17 cellular contexts compared by ENCODE assay signal in the genomic region with DNA sequence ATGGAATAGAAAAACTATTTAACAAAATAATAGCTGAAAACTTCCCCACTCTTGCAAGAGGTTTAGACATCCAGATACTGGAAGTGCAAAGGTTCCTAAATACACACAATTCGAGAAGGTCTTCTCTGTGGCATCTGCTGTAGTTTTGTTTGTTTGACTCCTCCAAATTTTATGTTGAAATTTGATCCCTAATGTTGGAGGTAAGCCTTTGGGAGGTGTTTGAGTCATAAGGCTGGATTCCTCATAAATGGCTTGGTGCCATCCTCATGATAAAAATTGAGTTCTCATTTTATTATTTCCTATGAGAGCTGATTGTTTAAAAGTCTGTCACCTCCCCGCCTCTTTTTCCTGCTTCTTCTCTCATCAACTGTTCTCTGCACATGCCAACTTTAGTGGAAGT.
A peak's percentile ranks its signal among the peaks of the same experiment; 100 is the strongest.
DNase-seq lines count a peak whose midpoint lies in the region; ATAC-seq, FAIRE-seq and TF ChIP-seq lines count a peak whose summit lies in the region.
"Had no signal": no experiment of that assay in that cellular context is flagged by ENCODE, and none has a peak within 500 bp of the region (broad histone marks: within the 10 kb centered on the region; RNA-seq: fewer than 3 reads in every experiment).

No MANE protein-coding gene starts in this region.

- H3K4me2 ChIP-seq in keratinocyte (ENCODE audit: control insufficient read depth, extremely low read depth, insufficient read depth, low read depth, low read length) = peak overlapping the region; percentile 22
- H3K4me2 ChIP-seq: PC-9 had no signal

- H2AFZ ChIP-seq in keratinocyte (ENCODE audit: control insufficient read depth, low read length) = no peak overlapping the region
- H2AFZ ChIP-seq: PC-9 had no signal

- H3K79me2 ChIP-seq in keratinocyte (ENCODE audit: control insufficient read depth, insufficient read depth, low read length) = no peaks in the 10 kb centered on the region

- H3K36me3 ChIP-seq in keratinocyte (ENCODE audit: control insufficient read depth in 2 of 2, extremely low read depth in 1 of 2, insufficient read depth in 2 of 2, low read length in 2 of 2) = no peaks in the 10 kb centered on the region

- peak; percentile 72 for FAIRE-seq in keratinocyte (lab: Jason Lieb, UNC)

- no peaks in the 10 kb centered on the region for H4K20me1 ChIP-seq in keratinocyte (ENCODE audit: control insufficient read depth, extremely low read depth, insufficient read depth, low read length)

- DNase-seq in NCI-H510A treated with DMSO at 0.1 percent for 48 hours (lab: John Stamatoyannopoulos, UW) (peak; percentile 53), NCI-H510A (lab: John Stamatoyannopoulos, UW) (no peak), NCI-H2171 treated with DMSO at 0.1 percent for 48 hours (lab: John Stamatoyannopoulos, UW) (peak; percentile 59), cardiac fibroblast (ENCODE audit: low read depth in 2 of 2) (peak; percentile 33 to 41), keratinocyte (ENCODE audit: low read depth, low spot score) (no peak), NCI-H774 (lab: John Stamatoyannopoulos, UW) (no peak), activated T-cell treated with anti-CD3 and anti-CD28 coated beads for 4 hours (no peak)
- DNase-seq: C1 segment of cervical spinal cord, DMS153, EL, H7, Kasumi-1, NCI-H524, Right ventricle myocardium superior had no signal

- H3K27me3 ChIP-seq in keratinocyte (ENCODE audit: control insufficient read depth, extremely low read depth, insufficient read depth, low read length) = no peaks in the 10 kb centered on the region

- H3K9me3 ChIP-seq in keratinocyte (ENCODE audit: control insufficient read depth, low read depth, low read length) = no peaks in the 10 kb centered on the region

- peaks cover 2% of the 10 kb centered on the region for H3K9me1 ChIP-seq in keratinocyte (ENCODE audit: control insufficient read depth, extremely low read depth, insufficient read depth, low read length)

- no peak overlapping the region for H3K27ac ChIP-seq in keratinocyte (ENCODE audit: control insufficient read depth, insufficient read depth, low read length)
- H3K27ac ChIP-seq: PC-9 had no signal

- dilution Hi-C loops in keratinocyte (cut with MboI; ENCODE audit: extremely low pct_ligation_motif_present, low sequenced_read_pairs) = no loop called here

- TF ChIP-seq CTCF in cardiac fibroblast (IDR thresholded peaks at IDR 0.05; ENCODE audit: low read depth, low read length) (no peak), keratinocyte (optimal IDR thresholded peaks at IDR 0.05 in 1 of 3, IDR thresholded peaks at IDR 0.05 in 1 of 3, conservative IDR thresholded peaks at IDR 0.05 in 1 of 3; ENCODE audit: extremely low read depth in 1 of 3, insufficient read depth in 2 of 3, low read length in 3 of 3) (no peak)

- H3K4me3 ChIP-seq in cardiac fibroblast (replicated peaks in 1 of 2; ENCODE audit: low read depth in 2 of 2, low read length in 2 of 2) (no peak overlapping the region), keratinocyte (ENCODE audit: control insufficient read depth in 2 of 3, extremely low read depth in 1 of 3, insufficient read depth in 2 of 3, low read depth in 1 of 3, low read length in 3 of 3) (no peak overlapping the region)
- H3K4me3 ChIP-seq: PC-9 had no signal

- no peak for ATAC-seq in HG02970 (IDR thresholded peaks at IDR 0.05; ENCODE audit: low FRiP score, unreplicated experiment)
- ATAC-seq: SK-N-SH treated with all-trans-retinoic acid at 6 μM for 48 hours had no signal

- H3K4me1 ChIP-seq in keratinocyte (ENCODE audit: control insufficient read depth, extremely low read depth, insufficient read depth, low read length) = peaks cover 12% of the 10 kb centered on the region

- H3K9ac ChIP-seq in keratinocyte (ENCODE audit: control insufficient read depth, extremely low read depth, insufficient read depth, low read length) = no peak overlapping the region

Comparison
In these comparisons a context has a peak if more than half of its experiments do, and no peak if none do; other contexts are left out.
1. DNase-seq: peak in NCI-H510A treated with DMSO at 0.1 percent for 48 hours (single experiment), NCI-H2171 treated with DMSO at 0.1 percent for 48 hours (single experiment) and cardiac fibroblast (2 of 2); none in NCI-H510A (single experiment), keratinocyte (single experiment), NCI-H774 (single experiment) and activated T-cell treated with anti-CD3 and anti-CD28 coated beads for 4 hours (single experiment).